Comparison of ENCODE assay signal across 25 cellular contexts in the genomic region with DNA sequence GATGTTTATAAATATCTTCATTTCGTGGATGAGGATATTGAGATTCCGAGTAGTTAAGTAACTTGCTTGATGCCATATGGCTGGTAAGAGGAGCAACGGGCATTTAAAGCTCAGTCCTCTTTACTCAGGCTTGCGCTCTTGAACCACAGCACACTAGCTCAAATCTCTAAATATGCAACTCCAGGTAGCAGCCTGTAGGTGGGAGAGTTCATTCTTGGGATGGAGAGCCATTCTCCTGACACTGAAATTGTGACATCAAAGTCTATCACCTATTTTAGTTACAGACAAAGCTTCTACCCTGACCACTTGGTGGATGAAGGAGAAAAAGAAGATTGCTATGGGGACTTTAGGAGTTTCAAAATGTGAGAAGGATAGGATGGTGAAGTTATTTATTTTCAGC.
"Had no signal": no experiment of that assay in that cellular context is flagged by ENCODE, and none has a peak within 500 bp of the region (broad histone marks: within the 10 kb centered on the region; RNA-seq: fewer than 3 reads in every experiment).

No MANE protein-coding gene starts in this region.

- H3K27me3 Mint-ChIP-seq: effector memory CD8-positive, alpha-beta T cell had no signal

- H3K27ac ChIP-seq: epithelial cell of prostate, gastrocnemius medialis, lower lobe of right lung, neural progenitor cell, parathyroid adenoma, right lobe of liver, suprapubic skin, transverse colon, upper lobe of right lung, uterus had no signal

- H3K9me3 Mint-ChIP-seq: mesothelial cell of epicardium, nephron, neural progenitor cell had no signal

- H3K36me3 Mint-ChIP-seq: immature natural killer cell; mesothelial cell of epicardium; naive thymus-derived CD4-positive, alpha-beta T cell; neural progenitor cell; stimulated activated naive B cell treated with anti-CD40 and anti-IgM and Interleukin-4, amounts not matched to agents 10 μg/mL and 1 μg/mL and 100 μg/mL, for 72 hours had no signal

- H3K4me2 ChIP-seq: neural progenitor cell had no signal

- H3K4me1 Mint-ChIP-seq: immature natural killer cell; mesothelial cell of epicardium; naive thymus-derived CD4-positive, alpha-beta T cell; nephron; neural progenitor cell; stimulated activated naive B cell treated with anti-CD40 and anti-IgM and Interleukin-4, amounts not matched to agents 10 μg/mL and 1 μg/mL and 100 μg/mL, for 72 hours; stimulated activated naive CD8-positive, alpha-beta T cell treated with anti-CD3 and anti-CD28 coated beads, Interleukin-15, amount 100 ng/mL, for 72 hours had no signal

- DNase-seq: cortex of kidney; effector memory CD8-positive, alpha-beta T cell; foreskin fibroblast; gastrocnemius medialis; head of caudate nucleus; immature natural killer cell; left ventricle myocardium superior; lower lobe of right lung; naive thymus-derived CD4-positive, alpha-beta T cell; right lobe of liver; small intestine; stimulated activated CD4-positive, alpha-beta T cell treated with anti-CD3 and anti-CD28 coated beads, Interleukin-15, amount 100 ng/mL, for 24 hours; stimulated activated CD4-positive, alpha-beta T cell treated with anti-CD3 and anti-CD28 coated beads, Interleukin-2, amount 100 ng/mL, for 48 hours; stimulated activated naive B cell treated with anti-CD40 and anti-IgM and Interleukin-4, amounts not matched to agents 10 μg/mL and 1 μg/mL and 100 μg/mL, for 72 hours; stimulated activated naive CD8-positive, alpha-beta T cell treated with anti-CD3 and anti-CD28 coated beads, Interleukin-15, amount 100 ng/mL, for 72 hours; transverse colon; upper lobe of right lung; uterus had no signal

- H3K9me3 ChIP-seq: gastrocnemius medialis, lower lobe of right lung, right lobe of liver, suprapubic skin, transverse colon, upper lobe of right lung, uterus had no signal

- H3K27ac Mint-ChIP-seq: effector memory CD8-positive, alpha-beta T cell; immature natural killer cell; mesothelial cell of epicardium; naive thymus-derived CD4-positive, alpha-beta T cell; nephron; neural progenitor cell; progenitor cell of endocrine pancreas; stimulated activated naive B cell treated with anti-CD40 and anti-IgM and Interleukin-4, amounts not matched to agents 10 μg/mL and 1 μg/mL and 100 μg/mL, for 72 hours; stimulated activated naive CD8-positive, alpha-beta T cell treated with anti-CD3 and anti-CD28 coated beads, Interleukin-15, amount 100 ng/mL, for 72 hours had no signal

- H3K36me3 ChIP-seq: gastrocnemius medialis, lower lobe of right lung, neural progenitor cell, right lobe of liver, suprapubic skin, transverse colon, upper lobe of right lung, uterus had no signal

- H3K4me1 ChIP-seq: gastrocnemius medialis, lower lobe of right lung, neural progenitor cell, parathyroid adenoma, right lobe of liver, suprapubic skin, transverse colon, upper lobe of right lung, uterus had no signal

- H2AFZ ChIP-seq: neural progenitor cell, parathyroid adenoma had no signal

- H3K79me2 ChIP-seq: parathyroid adenoma had no signal

- H3K27me3 ChIP-seq: gastrocnemius medialis, neural progenitor cell, right lobe of liver, suprapubic skin, transverse colon, upper lobe of right lung, uterus had no signal

- H3K9ac ChIP-seq: neural progenitor cell, parathyroid adenoma had no signal

- H3K4me3 ChIP-seq: gastrocnemius medialis, lower lobe of right lung, neural progenitor cell, right lobe of liver, suprapubic skin, transverse colon, upper lobe of right lung, uterus had no signal

- H3K4me3 Mint-ChIP-seq: effector memory CD8-positive, alpha-beta T cell; immature natural killer cell; mesothelial cell of epicardium; naive thymus-derived CD4-positive, alpha-beta T cell; nephron; neural progenitor cell; stimulated activated naive B cell treated with anti-CD40 and anti-IgM and Interleukin-4, amounts not matched to agents 10 μg/mL and 1 μg/mL and 100 μg/mL, for 72 hours; stimulated activated naive CD8-positive, alpha-beta T cell treated with anti-CD3 and anti-CD28 coated beads, Interleukin-15, amount 100 ng/mL, for 72 hours had no signal
